In the genomic region with DNA sequence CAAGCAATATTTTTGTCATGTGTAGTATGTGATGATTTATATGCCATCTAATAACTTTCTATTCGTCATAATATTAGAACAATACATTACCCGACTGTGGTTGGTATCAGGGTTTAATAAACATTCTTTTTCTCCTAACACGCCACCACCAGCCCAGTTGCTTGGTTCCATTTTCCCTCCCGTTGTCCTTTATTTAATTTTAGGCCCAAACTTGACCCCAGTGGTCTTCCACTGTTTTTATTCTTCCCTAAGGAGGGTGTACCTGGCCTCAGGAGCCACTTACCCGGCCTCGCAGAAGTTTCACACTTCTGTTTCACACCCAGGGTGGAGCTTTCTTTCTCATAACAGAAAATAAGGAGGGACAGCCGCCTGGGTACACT, we compare ENCODE assay signal across 8 cellular contexts. TPM values are rescaled to one million over a fixed set of nuclear protein-coding genes. Genes with fewer than 3 reads are reported as not detected.
A peak's percentile ranks its signal among the peaks of the same experiment; 100 is the strongest.
DNase-seq lines count a peak whose midpoint lies in the region; ATAC-seq and TF ChIP-seq lines count a peak whose summit lies in the region.

No MANE protein-coding gene starts in this region.

- peak overlapping the region; percentile 93 for H2BK12ac ChIP-seq in H9 (ENCODE audit: insufficient read length, low read depth, low read length)

- H3K4me1 ChIP-seq in H9 (ENCODE audit: insufficient read depth, low read length) (peaks cover 2% of the 10 kb centered on the region; the same call in 1 of the 2 replicates), sigmoid colon (peaks cover 0 to 90% (median 56%) of the 10 kb centered on the region in 4 donors)

- H3K23me2 ChIP-seq in H9 (ENCODE audit: insufficient read length, low read depth, low read length, poor library complexity, severe bottlenecking): peaks cover 17% of the 10 kb centered on the region

- no peak for TF ChIP-seq POLR2A in sigmoid colon (IDR thresholded peaks at IDR 0.05)

- no peaks in the 10 kb centered on the region for H4K20me1 ChIP-seq in H9 (ENCODE audit: control insufficient read depth, insufficient read depth, insufficient read length)

- H3K4me3 Mint-ChIP-seq in H9 (peak overlapping the region; percentile 89 to 94), T-cell (no peak overlapping the region), glutamatergic neuron (ENCODE audit: unreplicated experiment) (no peak overlapping the region)

- peak overlapping the region; percentile 100 for H3K27ac Mint-ChIP-seq in H9
- peak overlapping the region; percentile 78 to 81 for H3K27ac Mint-ChIP-seq in T-cell
- peak overlapping the region; percentile 63 for H3K27ac Mint-ChIP-seq in glutamatergic neuron (ENCODE audit: unreplicated experiment)

- peak overlapping the region; percentile 97 for H4K91ac ChIP-seq in H9 (ENCODE audit: insufficient read length, low read depth, low read length)

- H3K4me1 Mint-ChIP-seq in H9: peaks cover 59 to 81% of the 10 kb centered on the region in 2 experiments
- H3K4me1 Mint-ChIP-seq in T-cell: peaks cover 8 to 43% (median 25%) of the 10 kb centered on the region in 3 donors
- peaks cover 26% of the 10 kb centered on the region for H3K4me1 Mint-ChIP-seq in glutamatergic neuron (ENCODE audit: low read depth, unreplicated experiment)

- peaks cover 0 to 3% of the 10 kb centered on the region in 2 experiments; a peak in 2 of 5 replicates for H3K9me3 Mint-ChIP-seq in H9
- H3K9me3 Mint-ChIP-seq in T-cell: no peaks in the 10 kb centered on the region
- no peaks in the 10 kb centered on the region for H3K9me3 Mint-ChIP-seq in glutamatergic neuron (ENCODE audit: unreplicated experiment)

- H2BK15ac ChIP-seq in H9 (ENCODE audit: low read depth, low read length): no peak overlapping the region

- peaks cover 20% of the 10 kb centered on the region; the same call in 1 of the 2 replicates for H3K79me2 ChIP-seq in H9 (ENCODE audit: insufficient read depth, low read length)

- H3K56ac ChIP-seq in H9 (ENCODE audit: insufficient read length, low read depth, low read length): peak overlapping the region; percentile 97

- H2AFZ ChIP-seq in H9 (ENCODE audit: low read length): no peak overlapping the region

- no peak overlapping the region for H3K23ac ChIP-seq in H9 (ENCODE audit: insufficient read length, low read depth, low read length)

- H3K27me3 Mint-ChIP-seq in H9 (ENCODE audit: low read depth): no peaks in the 10 kb centered on the region
- H3K27me3 Mint-ChIP-seq in T-cell: no peaks in the 10 kb centered on the region
- peaks cover 3% of the 10 kb centered on the region for H3K27me3 Mint-ChIP-seq in glutamatergic neuron (ENCODE audit: unreplicated experiment)

- TF ChIP-seq CTCF in H9 (conservative IDR thresholded peaks at IDR 0.05) (no peak), glutamatergic neuron (IDR thresholded peaks at IDR 0.05; ENCODE audit: partially characterized antibody, unreplicated experiment) (no peak), sigmoid colon (IDR thresholded peaks at IDR 0.05) (no peak)

- peak overlapping the region; percentile 99 for H2BK120ac ChIP-seq in H9 (ENCODE audit: low read depth, low read length, poor library complexity, severe bottlenecking)

- no peak for TF ChIP-seq EP300 in sigmoid colon (IDR thresholded peaks at IDR 0.05)

- peak overlapping the region; percentile 100 for H3K27ac ChIP-seq in H9 (ENCODE audit: insufficient read length, low read depth, low read length)
- peak overlapping the region; percentile 86 to 97 (median 93) for H3K27ac ChIP-seq in sigmoid colon

- DNase-seq in H9 (no peak), T-cell (no peak), glutamatergic neuron (no peak), sigmoid colon (no peak), COLO668 (lab: John Stamatoyannopoulos, UW; ENCODE audit: unreplicated experiment) (no peak), epidermal melanocyte (ENCODE audit: insufficient read length, low spot score) (no peak), SK-N-DZ (ENCODE audit: low spot score) (no peak)
- no peak for DNase-seq in activated CD4-positive, CD25-positive, alpha-beta regulatory T cell (lab: John Stamatoyannopoulos, UW)

- peak overlapping the region; percentile 93 for H2AK5ac ChIP-seq in H9 (ENCODE audit: insufficient read length, low read length)

- POLR2A ChIA-PET in T-cell (lab: Charles Lee): no interaction called here

- H2BK20ac ChIP-seq in H9 (ENCODE audit: low read depth, low read length, poor library complexity, severe bottlenecking): no peak overlapping the region

- CTCF ChIA-PET in T-cell (lab: Charles Lee): interaction anchor here in 1 of 2 donors (0.7 kb wide), 1 partner anchor 131 kb away, joined by 3 read pairs; no protein-coding TSS in a partner anchor

- H3K9ac ChIP-seq in H9 (ENCODE audit: extremely low read depth, insufficient read length, low read length): peak overlapping the region; percentile 99

- peak overlapping the region; percentile 98 for H3K18ac ChIP-seq in H9 (ENCODE audit: insufficient read length, low read depth, low read length)

- peak overlapping the region; percentile 99 for H2BK5ac ChIP-seq in H9 (ENCODE audit: insufficient read length, low read length)

- no peaks in the 10 kb centered on the region for H3K9me3 ChIP-seq in H9 (ENCODE audit: control insufficient read depth, low read depth, low read length)
- H3K9me3 ChIP-seq in sigmoid colon: no peaks in the 10 kb centered on the region

- peak overlapping the region; percentile 94; the same call in 1 of the 2 replicates for H3K4ac ChIP-seq in H9 (ENCODE audit: low read depth, low read length)

- no peak overlapping the region for H3K4me3 ChIP-seq in sigmoid colon

- H4K5ac ChIP-seq in H9 (ENCODE audit: insufficient read length, low read depth, low read length): peak overlapping the region; percentile 95

- peak overlapping the region; percentile 97 for H3T11ph ChIP-seq in H9 (ENCODE audit: low read length)

- H3K36me3 Mint-ChIP-seq in H9 (ENCODE audit: insufficient read depth in 1 of 3, low read depth in 3 of 3) (peaks cover 8 to 17% (median 13%) of the 10 kb centered on the region in 3 experiments), T-cell (no peaks in the 10 kb centered on the region), glutamatergic neuron (ENCODE audit: unreplicated experiment) (no peaks in the 10 kb centered on the region)

- peak overlapping the region; percentile 88 for H3K4me2 ChIP-seq in H9 (ENCODE audit: insufficient read depth, insufficient read length, low read length)

- H3K79me1 ChIP-seq in H9 (ENCODE audit: insufficient read depth, low read depth, low read length, poor library complexity, severe bottlenecking): no peaks in the 10 kb centered on the region

- peak overlapping the region; percentile 99; the same call in 1 of the 2 replicates for H3K14ac ChIP-seq in H9 (ENCODE audit: insufficient read depth, low read length)

- H3K27me3 ChIP-seq in H9 (ENCODE audit: insufficient read depth, low read length) (no peaks in the 10 kb centered on the region), sigmoid colon (no peaks in the 10 kb centered on the region)

- peak overlapping the region; percentile 46 for H4K8ac ChIP-seq in H9 (replicated peaks; ENCODE audit: insufficient read length, low read depth, low read length)

- H3K36me3 ChIP-seq in sigmoid colon: no peaks in the 10 kb centered on the region

- no CpG with 5 or more reads among the region's 7 CpGs for WGBS in H9 (ENCODE audit: extremely low coverage, insufficient read length, low lambda C conversion rate)
- 34 to 72% methylated on average over 7 of the region's 7 CpGs for WGBS in sigmoid colon, 2 donors

- intact Hi-C loops in sigmoid colon (cut with DNase I): loop anchor here (2.0 kb wide), 1 partner anchor 32 kb away; no protein-coding TSS in a partner anchor

- ATAC-seq in T-cell (replicated peaks in 1 of 4): no peak

RNA-seq across cellular contexts. Expression of gene PIM1, which starts 33.1 kb away (rescaled TPM):
- 46.7 and 47.5 TPM in 2 replicates for total RNA-seq in H9 (2021)
- 100 to 1,000 TPM; 225 to 334 (median 313) TPM for total RNA-seq in T-cell
- 22.7 TPM for total RNA-seq in glutamatergic neuron (ENCODE audit: unreplicated experiment)
- 100 to 1,000 TPM in 1 of 4 donors, 10 to 100 TPM in 3; 17.1 to 103 (median 30.5) TPM for total RNA-seq in sigmoid colon
- 10 to 100 TPM; 29.4 to 43.2 (median 40.2) TPM for polyA plus RNA-seq in sigmoid colon
- 39.9 and 44.8 TPM in 2 replicates for polyA plus RNA-seq in SK-N-DZ (2014; cell fraction: cytosol; rRNA removed)
- 26.9 and 29.4 TPM in 2 replicates for polyA plus RNA-seq in SK-N-DZ (2014; cell fraction: nucleus; rRNA removed)

Comparison
In these comparisons a context has a peak if more than half of its experiments do, and no peak if none do; other contexts are left out.
1. H3K4me3 Mint-ChIP-seq: peak in H9 (2 of 2); none in T-cell (0 of 3) and glutamatergic neuron (single experiment).
2. Peak in every context shown above with its lines, with median percentiles within 50 percentile points of each other: H3K27ac Mint-ChIP-seq.